ENCODE assay signal across 7 cellular contexts in the genomic region with DNA sequence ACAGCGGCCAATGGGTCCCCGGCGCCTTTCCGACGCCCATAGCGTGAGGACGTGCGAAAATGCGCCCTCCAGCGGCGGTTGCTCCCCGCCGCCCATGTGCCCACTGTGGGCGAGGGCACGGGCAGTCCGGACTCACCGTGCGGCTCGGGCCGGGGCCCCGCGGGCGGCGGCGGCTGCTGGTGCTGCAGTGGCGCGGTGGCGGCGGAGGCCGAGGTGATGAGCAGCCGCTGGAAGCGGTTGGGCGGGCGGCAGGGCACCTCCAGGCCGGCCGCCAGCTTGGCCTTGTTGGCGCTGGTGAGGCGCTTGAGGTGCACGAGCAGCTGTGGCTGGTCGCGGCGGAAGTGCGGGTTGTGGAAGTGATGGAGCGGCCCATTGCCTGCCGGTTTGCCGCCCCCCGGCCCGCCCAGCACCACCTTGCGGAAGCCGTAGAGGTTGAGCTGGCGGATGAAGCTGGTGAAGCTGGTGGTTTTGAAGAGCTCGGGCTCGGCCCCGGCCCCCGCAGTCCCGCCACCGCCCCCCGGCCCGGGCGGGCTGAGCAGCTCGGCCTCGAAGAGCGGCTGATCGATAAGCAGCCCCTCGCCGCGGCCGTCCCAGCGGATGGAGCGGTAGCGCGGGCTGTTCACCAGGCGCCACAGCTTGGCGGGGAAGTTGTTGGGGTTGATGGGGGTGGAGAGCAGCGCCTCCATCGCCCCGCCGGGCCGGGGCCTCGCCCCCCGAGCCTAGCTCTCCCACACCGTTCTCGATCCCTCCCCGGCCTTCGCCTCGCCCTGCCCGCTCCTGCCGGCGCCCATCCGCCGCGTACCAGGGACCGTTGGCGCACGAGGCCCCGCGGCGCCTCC. TPM values are rescaled to one million over a fixed set of nuclear protein-coding genes. Genes with fewer than 3 reads are reported as not detected.
A peak's percentile ranks its signal among the peaks of the same experiment; 100 is the strongest.
DNase-seq lines count a peak whose midpoint lies in the region; ATAC-seq and TF ChIP-seq lines count a peak whose summit lies in the region.

A gene with protein sequence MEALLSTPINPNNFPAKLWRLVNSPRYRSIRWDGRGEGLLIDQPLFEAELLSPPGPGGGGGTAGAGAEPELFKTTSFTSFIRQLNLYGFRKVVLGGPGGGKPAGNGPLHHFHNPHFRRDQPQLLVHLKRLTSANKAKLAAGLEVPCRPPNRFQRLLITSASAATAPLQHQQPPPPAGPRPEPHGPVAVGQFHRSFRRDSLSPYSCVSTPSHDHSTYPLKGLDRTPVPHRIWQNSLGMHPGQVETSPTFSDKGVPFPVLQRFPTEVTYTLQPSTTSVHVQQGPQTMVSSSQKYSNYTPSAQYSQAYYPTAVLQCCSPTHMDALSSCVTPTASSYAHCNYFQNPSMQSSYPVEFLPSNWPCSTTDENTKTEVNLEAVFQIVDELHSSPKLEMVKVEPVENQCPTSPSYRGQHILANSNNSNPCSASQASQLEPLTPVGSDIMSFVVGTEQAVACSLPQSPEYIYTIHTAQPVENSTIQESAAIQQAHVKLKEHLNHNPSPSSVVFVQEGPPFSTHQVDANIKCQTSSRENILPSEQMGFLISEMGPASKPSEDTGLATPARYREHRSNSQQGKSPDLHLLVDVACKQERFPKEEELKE (minus strand): TSS at position 820 of the 839 bp plus-strand sequence. CDS start 134 bp downstream, at position 686.

- peaks cover 31% of the 10 kb centered on the region for H3K36me3 Mint-ChIP-seq in activated naive CD4-positive, alpha-beta T cell treated with anti-CD3 and anti-CD28 coated beads for 36 hours (ENCODE audit: low read depth)
- peaks cover 24% of the 10 kb centered on the region for H3K36me3 Mint-ChIP-seq in memory B cell

- intact Hi-C loops in activated naive CD4-positive, alpha-beta T cell treated with anti-CD3 and anti-CD28 coated beads for 36 hours (cut with micrococcal nuclease): loop anchor here (1.0 to 5.0 kb wide), 2 partner anchors 30 to 71 kb away; a partner anchor contains a TSS

- H3K4me1 ChIP-seq in suprapubic skin: no peaks in the 10 kb centered on the region

- H3K4me1 Mint-ChIP-seq in activated naive CD4-positive, alpha-beta T cell treated with anti-CD3 and anti-CD28 coated beads for 36 hours (ENCODE audit: low read depth): peaks cover 15% of the 10 kb centered on the region
- H3K4me1 Mint-ChIP-seq in memory B cell: peaks cover 5% of the 10 kb centered on the region

- CTCF ChIA-PET in activated naive CD4-positive, alpha-beta T cell treated with anti-CD3 and anti-CD28 coated beads for 36 hours (lab: Charles Lee): interaction anchor here (0.5 to 1.9 kb wide), 11 partner anchors 9 to 210 kb away, joined by 3 to 9 read pairs (median 5); a partner anchor contains a TSS

- ATAC-seq in HG03432 (IDR thresholded peaks at IDR 0.05; ENCODE audit: unreplicated experiment) (peak; percentile 59), memory B cell (ENCODE audit: low read depth) (peak; percentile 94), HG03457 (IDR thresholded peaks at IDR 0.05; ENCODE audit: unreplicated experiment) (no peak)

- H3K27ac Mint-ChIP-seq in activated naive CD4-positive, alpha-beta T cell treated with anti-CD3 and anti-CD28 coated beads for 36 hours: no peak within 1 kb of the TSS
- H3K27ac Mint-ChIP-seq in memory B cell: no peak within 1 kb of the TSS

- no peaks in the 10 kb centered on the region for H3K9me3 ChIP-seq in suprapubic skin

- TF ChIP-seq EP300 in suprapubic skin (IDR thresholded peaks at IDR 0.05): no peak

- WGBS in suprapubic skin: 56% methylated on average over 30 of the region's 98 CpGs

- H3K27me3 ChIP-seq in suprapubic skin: no peaks in the 10 kb centered on the region

- peaks cover 54% of the 10 kb centered on the region for H3K36me3 ChIP-seq in suprapubic skin

- H3K4me3 ChIP-seq in suprapubic skin: peak within 1 kb of the TSS; percentile 3

- no peak for TF ChIP-seq CTCF in suprapubic skin (IDR thresholded peaks at IDR 0.05)

- peak; percentile 79 for DNase-seq in activated naive CD4-positive, alpha-beta T cell treated with anti-CD3 and anti-CD28 coated beads for 36 hours
- DNase-seq in memory B cell (ENCODE audit: low spot score in 2 of 2) (peak; percentile 77 to 82), suprapubic skin (ENCODE audit: low spot score in 2 of 2) (no peak), MV-4-11 (lab: John Stamatoyannopoulos, UW) (no peak), pons (ENCODE audit: low spot score) (no peak)

- H3K27ac ChIP-seq in suprapubic skin: no peak within 1 kb of the TSS

- H3K9me3 Mint-ChIP-seq in activated naive CD4-positive, alpha-beta T cell treated with anti-CD3 and anti-CD28 coated beads for 36 hours: no peaks in the 10 kb centered on the region
- H3K9me3 Mint-ChIP-seq in memory B cell: no peaks in the 10 kb centered on the region

- H3K27me3 Mint-ChIP-seq in activated naive CD4-positive, alpha-beta T cell treated with anti-CD3 and anti-CD28 coated beads for 36 hours (ENCODE audit: low read depth): no peaks in the 10 kb centered on the region
- H3K27me3 Mint-ChIP-seq in memory B cell: no peaks in the 10 kb centered on the region

- peak within 1 kb of the TSS; percentile 58 for H3K4me3 Mint-ChIP-seq in activated naive CD4-positive, alpha-beta T cell treated with anti-CD3 and anti-CD28 coated beads for 36 hours
- peak within 1 kb of the TSS; percentile 70 for H3K4me3 Mint-ChIP-seq in memory B cell

- TF ChIP-seq POLR2A in suprapubic skin (IDR thresholded peaks at IDR 0.05): no peak

RNA-seq across cellular contexts. Expression of the gene that starts here (rescaled TPM):
- total RNA-seq in activated naive CD4-positive, alpha-beta T cell treated with anti-CD3 and anti-CD28 coated beads for 36 hours: 1 to 10 TPM; 3.6 to 4.1 TPM
- not detected for total RNA-seq in suprapubic skin

Comparison
In these comparisons a context has a peak if more than half of its experiments do, and no peak if none do; other contexts are left out.
1. RNA of the gene that starts here (total RNA-seq): 3.6 to 4.1 TPM in activated naive CD4-positive, alpha-beta T cell treated with anti-CD3 and anti-CD28 coated beads for 36 hours; not detected in suprapubic skin; every median in the first group is over 4 times any median in the second.
2. DNase-seq: peak in activated naive CD4-positive, alpha-beta T cell treated with anti-CD3 and anti-CD28 coated beads for 36 hours (single experiment) and memory B cell (2 of 2); none in suprapubic skin (0 of 2), MV-4-11 (single experiment) and pons (single experiment).